Comparison of ENCODE assay signal across 20 cellular contexts in genomic region chr6:55916188-55916587, GRCh38. TPM values are rescaled to one million over a fixed set of nuclear protein-coding genes. Genes with fewer than 3 reads are reported as not detected.
DNase-seq lines count a peak whose midpoint lies in the region; ATAC-seq and TF ChIP-seq lines count a peak whose summit lies in the region.
"Had no signal": no experiment of that assay in that cellular context is flagged by ENCODE, and none has a peak within 500 bp of the region (broad histone marks: within the 10 kb centered on the region; RNA-seq: fewer than 3 reads in every experiment).

No MANE protein-coding gene starts in this region.

- H3K27ac ChIP-seq in PC-9 (no peak overlapping the region), upper lobe of right lung (no peak overlapping the region)
- H3K27ac ChIP-seq: HL-60, stomach had no signal

- H3K27me3 Mint-ChIP-seq in mesothelial cell of epicardium (ENCODE audit: low read depth): no peaks in the 10 kb centered on the region

- H4K20me1 ChIP-seq in PC-9 (ENCODE audit: insufficient read depth): no peaks in the 10 kb centered on the region

- H3K4me2 ChIP-seq in PC-9: no peak overlapping the region

- H3K9me3 Mint-ChIP-seq in mesothelial cell of epicardium: no peaks in the 10 kb centered on the region

- POLR2A ChIA-PET in PC-9 (lab: Charles Lee; ENCODE audit: unreplicated experiment): interaction anchor here (0.7 kb wide), 1 partner anchor 455 kb away, joined by 4 read pairs; no protein-coding TSS in a partner anchor

- no peak for ATAC-seq in upper lobe of right lung

- 0 out of 2 replicates have a peak overlapping the region, but pooled peaks have one; percentile 33 for H2AFZ ChIP-seq in PC-9

- CTCF ChIA-PET in PC-9 (lab: Charles Lee): no interaction called here

- no peaks in the 10 kb centered on the region for H3K36me3 ChIP-seq in PC-9 (ENCODE audit: low read depth)
- H3K36me3 ChIP-seq in upper lobe of right lung: no peaks in the 10 kb centered on the region
- H3K36me3 ChIP-seq: stomach had no signal

- DNase-seq in EL (peak; percentile 84), PC-9 (no peak), choroid plexus epithelial cell (ENCODE audit: low read depth) (peak; percentile 62), myocyte (ENCODE audit: low read depth) (peak; percentile 9), upper lobe of right lung (no peak), mesothelial cell of epicardium (ENCODE audit: low spot score in 2 of 2, unreplicated experiment in 2 of 2) (no peak)
- DNase-seq in activated CD4-positive, alpha-beta T cell treated with anti-CD3 and anti-CD28 coated beads, Interleukin-2, amount 50 U/mL, for 48 hours: no peak
- no peak for DNase-seq in stimulated activated naive CD4-positive, alpha-beta T cell treated with Interleukin-2 at 50 U/mL for 16 hours (lab: John Stamatoyannopoulos, UW)
- DNase-seq: activated CD4-positive, alpha-beta T cell treated with anti-CD3 and anti-CD28 coated beads for 4 hours; activated CD8-positive, alpha-beta memory T cell treated with anti-CD3 and anti-CD28 coated beads, Interleukin-2, amount 50 U/mL, for 4 hours; activated effector memory CD4-positive, alpha-beta T cell treated with Interleukin-2 at 50 U/mL for 16 hours; DND-41; H9; KG1; NCI-H1105; NCI-H2081 treated with DMSO at 0.1 percent for 48 hours; NCI-H526 treated with DMSO at 0.1 percent for 48 hours; stimulated activated CD4-positive, alpha-beta T cell treated with anti-CD3 and anti-CD28 coated beads, Interleukin-2, amount 100 ng/mL, for 24 hours; stomach had no signal

- H3K27me3 ChIP-seq in PC-9 (ENCODE audit: insufficient read depth, low read depth) (no peaks in the 10 kb centered on the region), upper lobe of right lung (no peaks in the 10 kb centered on the region)
- H3K27me3 ChIP-seq: stomach had no signal

- BruUV-seq in PC-9 (replicated peaks; lab: Mats Ljungman, UMichigan): no TSS peak

- H3K9me2 ChIP-seq in PC-9 (ENCODE audit: insufficient read depth): no peaks in the 10 kb centered on the region

- H3K27ac Mint-ChIP-seq in mesothelial cell of epicardium: no peak overlapping the region

- no peaks in the 10 kb centered on the region for H3K4me1 ChIP-seq in PC-9 (replicated peaks; ENCODE audit: insufficient read depth)
- H3K4me1 ChIP-seq in upper lobe of right lung: no peaks in the 10 kb centered on the region
- H3K4me1 ChIP-seq: stomach had no signal

- TF ChIP-seq CTCF in PC-9 (conservative IDR thresholded peaks at IDR 0.05): no peak
- TF ChIP-seq CTCF in choroid plexus epithelial cell (conservative IDR thresholded peaks at IDR 0.05; ENCODE audit: low read depth, low read length): no peak
- no peak for TF ChIP-seq CTCF in upper lobe of right lung (IDR thresholded peaks at IDR 0.05)
- no peak for TF ChIP-seq CTCF in mesothelial cell of epicardium (IDR thresholded peaks at IDR 0.05; ENCODE audit: unreplicated experiment)

- H3K79me2 ChIP-seq in PC-9 (ENCODE audit: low read depth): no peaks in the 10 kb centered on the region

- no peaks in the 10 kb centered on the region for H3F3A ChIP-seq in PC-9 (ENCODE audit: insufficient read depth, low read depth)

- intact Hi-C loops in PC-9 (cut with micrococcal nuclease; ENCODE audit: unreplicated experiment) (no loop called here), upper lobe of right lung (cut with DNase I) (no loop called here)

- H3K4me3 ChIP-seq in PC-9: no peak overlapping the region
- no peak overlapping the region for H3K4me3 ChIP-seq in choroid plexus epithelial cell (ENCODE audit: low read depth, low read length)
- H3K4me3 ChIP-seq in upper lobe of right lung: no peak overlapping the region
- H3K4me3 ChIP-seq: stomach had no signal

- H3K36me3 Mint-ChIP-seq in mesothelial cell of epicardium: no peaks in the 10 kb centered on the region

- H3K4me1 Mint-ChIP-seq in mesothelial cell of epicardium: peaks cover 5% of the 10 kb centered on the region

- H3K4me3 Mint-ChIP-seq in mesothelial cell of epicardium: no peak overlapping the region
- H3K4me3 Mint-ChIP-seq: H9 had no signal

- H3K9me3 ChIP-seq in PC-9 (ENCODE audit: insufficient read depth, low read depth) (no peaks in the 10 kb centered on the region), upper lobe of right lung (no peaks in the 10 kb centered on the region)
- H3K9me3 ChIP-seq: stomach had no signal

RNA-seq across cellular contexts. Expression of gene BMP5, which starts 40.8 kb away (rescaled TPM):
- 0.20 TPM in 1 of 2 replicates, not detected in the other for total RNA-seq in PC-9 (2021)
- total RNA-seq in myocyte: not detected in 2 replicates
- polyA plus RNA-seq in myocyte (2012): not detected
- total RNA-seq in upper lobe of right lung: 14.4 TPM
- total RNA-seq in mesothelial cell of epicardium: 3.9 to 5.0 TPM (median 4.9 TPM) in 3 replicates
- total RNA-seq: H9 had no signal

Comparison
In these comparisons a context has a peak if more than half of its experiments do, and no peak if none do; other contexts are left out.
1. DNase-seq: peak in EL (single experiment), choroid plexus epithelial cell (single experiment) and myocyte (single experiment); none in PC-9 (0 of 2), activated CD4-positive, alpha-beta T cell treated with anti-CD3 and anti-CD28 coated beads, Interleukin-2, amount 50 U/mL, for 48 hours (0 of 2), stimulated activated naive CD4-positive, alpha-beta T cell treated with Interleukin-2 at 50 U/mL for 16 hours (single experiment), upper lobe of right lung (single experiment) and mesothelial cell of epicardium (0 of 2).